In the genomic region with DNA sequence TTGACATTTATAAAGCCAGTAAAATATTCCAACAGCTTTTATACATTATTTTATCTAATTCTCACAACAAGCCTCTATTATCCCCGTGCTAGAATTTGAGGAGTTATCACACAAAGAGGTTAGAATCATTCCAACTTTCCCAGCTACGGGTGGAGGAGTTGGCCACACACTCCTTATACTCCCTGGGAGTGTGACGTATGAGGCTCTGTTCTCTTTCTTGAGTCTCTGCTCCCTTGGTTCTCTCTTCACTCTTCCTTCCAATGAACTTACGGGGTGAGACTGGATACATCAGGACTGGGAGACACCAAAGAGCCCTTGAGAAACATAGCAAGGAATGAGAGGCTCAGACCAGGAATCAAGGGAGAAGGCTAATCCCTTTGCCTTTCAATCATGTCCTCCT, we compare ENCODE assay signal across 23 cellular contexts.
A peak's percentile ranks its signal among the peaks of the same experiment; 100 is the strongest.
DNase-seq lines count a peak whose midpoint lies in the region; ATAC-seq and TF ChIP-seq lines count a peak whose summit lies in the region.
"Had no signal": no experiment of that assay in that cellular context is flagged by ENCODE, and none has a peak within 500 bp of the region (broad histone marks: within the 10 kb centered on the region; RNA-seq: fewer than 3 reads in every experiment).

No MANE protein-coding gene starts in this region.

- H3K4me1 ChIP-seq in CD4-positive, alpha-beta memory T cell (ENCODE audit: insufficient read depth, low read length): peaks cover 83% of the 10 kb centered on the region
- H3K4me1 ChIP-seq: HAP-1 had no signal

- no peak for TF ChIP-seq CTCF in nephron (IDR thresholded peaks at IDR 0.05; ENCODE audit: unreplicated experiment in 3 of 3)

- H3K27ac ChIP-seq in CD4-positive, alpha-beta memory T cell (ENCODE audit: low read depth, low read length): no peak overlapping the region
- H3K27ac ChIP-seq: tibial artery had no signal

- no peaks in the 10 kb centered on the region for H3K9me3 ChIP-seq in CD4-positive, alpha-beta memory T cell (ENCODE audit: control insufficient read depth in 1 of 2, low read length in 2 of 2)
- H3K9me3 ChIP-seq: BE2C, Caco-2, HAP-1, tibial artery had no signal

- no peak for DNase-seq in activated T-cell treated with anti-CD3 and anti-CD28 coated beads, Interleukin-2, amount 50 U/mL, for 72 hours
- no peak for DNase-seq in activated T-cell treated with anti-CD3 and anti-CD28 coated beads for 4 hours
- DNase-seq in CD4-positive, alpha-beta memory T cell: no peak
- no peak for DNase-seq in activated T-helper 1 cell treated with anti-CD3 and anti-CD28 coated beads, Interleukin-12 subunit alpha, Interleukin-12 subunit beta, Interleukin-2, Interleukin-4 antibody, amounts not matched to agents 30 ng/mL and 10 ng/mL and 1 ng/mL, durations not matched to agents 14 hours and 24 hours and 36 hours (ENCODE audit: low spot score)
- no peak for DNase-seq in NCI-H1092 treated with DMSO at 0.1 percent for 48 hours (lab: John Stamatoyannopoulos, UW)
- DNase-seq: ACHN; BE2C; Caco-2; cortex of kidney; hippocampal formation; mesendoderm; NCI-H1694; occipital lobe; SK-N-SH; stimulated activated CD8-positive, alpha-beta memory T cell treated with anti-CD3 and anti-CD28 coated beads, Interleukin-4, amount 100 ng/mL, for 48 hours; T1000; tibial artery had no signal

- POLR2A ChIA-PET in CD4-positive, alpha-beta memory T cell (lab: Charles Lee; ENCODE audit: partially characterized antibody): interaction anchor here (0.7 to 5.0 kb wide), 5 partner anchors 7 to 211 kb away, joined by 3 to 38 read pairs (median 5); no protein-coding TSS in a partner anchor

- intact Hi-C loops in CD4-positive, alpha-beta memory T cell (cut with micrococcal nuclease): no loop called here
- intact Hi-C loops in activated T-helper 1 cell treated with anti-CD3 and anti-CD28 coated beads, Interleukin-12 subunit alpha, Interleukin-12 subunit beta, Interleukin-2, Interleukin-4 antibody, amounts not matched to agents 30 ng/mL and 10 ng/mL and 1 ng/mL, durations not matched to agents 14 hours and 24 hours and 36 hours (cut with micrococcal nuclease): loop anchor here (1.0 kb wide), 1 partner anchor 9 kb away; no protein-coding TSS in a partner anchor

- CTCF ChIA-PET in CD4-positive, alpha-beta memory T cell (lab: Charles Lee; ENCODE audit: partially characterized antibody): interaction anchor here (1.3 to 1.8 kb wide), 3 partner anchors 8 to 16 kb away, joined by 5 to 7 read pairs (median 7); no protein-coding TSS in a partner anchor

- no peaks in the 10 kb centered on the region for H3K27me3 Mint-ChIP-seq in activated T-cell treated with anti-CD3 and anti-CD28 coated beads, Interleukin-2, amount 50 U/mL, for 72 hours (ENCODE audit: low read depth)
- no peaks in the 10 kb centered on the region for H3K27me3 Mint-ChIP-seq in CD4-positive, alpha-beta memory T cell
- H3K27me3 Mint-ChIP-seq in activated T-helper 1 cell treated with anti-CD3 and anti-CD28 coated beads, Interleukin-12 subunit alpha, Interleukin-12 subunit beta, Interleukin-2, Interleukin-4 antibody, amounts not matched to agents 30 ng/mL and 10 ng/mL and 1 ng/mL, durations not matched to agents 14 hours and 24 hours and 36 hours (ENCODE audit: insufficient read depth): no peaks in the 10 kb centered on the region
- H3K27me3 Mint-ChIP-seq in nephron (ENCODE audit: low read depth): peaks cover 9% of the 10 kb centered on the region
- H3K27me3 Mint-ChIP-seq: activated naive CD4-positive, alpha-beta T cell treated with anti-CD3 and anti-CD28 coated beads, Interleukin-2, amount 50 U/mL, for 24 hours had no signal

- H3K27me3 ChIP-seq in CD4-positive, alpha-beta memory T cell (ENCODE audit: insufficient read depth, low read length): no peaks in the 10 kb centered on the region
- H3K27me3 ChIP-seq: BE2C had no signal

- no peaks in the 10 kb centered on the region for H3K36me3 ChIP-seq in CD4-positive, alpha-beta memory T cell (ENCODE audit: insufficient read depth, low read length)
- H3K36me3 ChIP-seq: BE2C, HAP-1, tibial artery had no signal

- H3K4me3 ChIP-seq in CD4-positive, alpha-beta memory T cell (ENCODE audit: low read length in 2 of 2): no peak overlapping the region
- H3K4me3 ChIP-seq: HAP-1, skin epidermis, tibial artery had no signal

- H3K27ac Mint-ChIP-seq in activated T-cell treated with anti-CD3 and anti-CD28 coated beads, Interleukin-2, amount 50 U/mL, for 72 hours: peak overlapping the region; percentile 8
- H3K27ac Mint-ChIP-seq in CD4-positive, alpha-beta memory T cell: peak overlapping the region; percentile 6 to 88 (median 71)
- peak overlapping the region; percentile 92 for H3K27ac Mint-ChIP-seq in activated T-helper 1 cell treated with anti-CD3 and anti-CD28 coated beads, Interleukin-12 subunit alpha, Interleukin-12 subunit beta, Interleukin-2, Interleukin-4 antibody, amounts not matched to agents 30 ng/mL and 10 ng/mL and 1 ng/mL, durations not matched to agents 14 hours and 24 hours and 36 hours
- H3K27ac Mint-ChIP-seq in nephron: peak overlapping the region; percentile 6 to 84 (median 30)

- peaks cover 44% of the 10 kb centered on the region for H3K4me1 Mint-ChIP-seq in activated T-cell treated with anti-CD3 and anti-CD28 coated beads, Interleukin-2, amount 50 U/mL, for 72 hours (ENCODE audit: low read depth)
- H3K4me1 Mint-ChIP-seq in CD4-positive, alpha-beta memory T cell: peaks cover 39 to 65% (median 56%) of the 10 kb centered on the region in 4 donors
- no peaks in the 10 kb centered on the region for H3K4me1 Mint-ChIP-seq in activated T-helper 1 cell treated with anti-CD3 and anti-CD28 coated beads, Interleukin-12 subunit alpha, Interleukin-12 subunit beta, Interleukin-2, Interleukin-4 antibody, amounts not matched to agents 30 ng/mL and 10 ng/mL and 1 ng/mL, durations not matched to agents 14 hours and 24 hours and 36 hours (ENCODE audit: low read depth)
- peaks cover 28% of the 10 kb centered on the region for H3K4me1 Mint-ChIP-seq in nephron

- H3K36me3 Mint-ChIP-seq in activated T-cell treated with anti-CD3 and anti-CD28 coated beads, Interleukin-2, amount 50 U/mL, for 72 hours (ENCODE audit: insufficient read depth in 2 of 2): peaks cover 8 to 9% of the 10 kb centered on the region in 2 donors
- H3K36me3 Mint-ChIP-seq in CD4-positive, alpha-beta memory T cell: peaks cover 4 to 17% of the 10 kb centered on the region in 2 donors
- H3K36me3 Mint-ChIP-seq in activated T-helper 1 cell treated with anti-CD3 and anti-CD28 coated beads, Interleukin-12 subunit alpha, Interleukin-12 subunit beta, Interleukin-2, Interleukin-4 antibody, amounts not matched to agents 30 ng/mL and 10 ng/mL and 1 ng/mL, durations not matched to agents 14 hours and 24 hours and 36 hours (ENCODE audit: low read depth): peaks cover 30% of the 10 kb centered on the region
- H3K36me3 Mint-ChIP-seq in nephron (ENCODE audit: low read depth): no peaks in the 10 kb centered on the region

- no peak for ATAC-seq in activated T-cell treated with anti-CD3 and anti-CD28 coated beads, Interleukin-2, amount 50 U/mL, for 72 hours (replicated peaks in 1 of 2)
- ATAC-seq in HG02763 (IDR thresholded peaks at IDR 0.05; ENCODE audit: unreplicated experiment): no peak
- ATAC-seq: left lobe of liver had no signal

- peaks cover 3% of the 10 kb centered on the region in 2 donors for H3K9me3 Mint-ChIP-seq in activated T-cell treated with anti-CD3 and anti-CD28 coated beads, Interleukin-2, amount 50 U/mL, for 72 hours
- H3K9me3 Mint-ChIP-seq in CD4-positive, alpha-beta memory T cell: peaks cover 0 to 2% (median 0%) of the 10 kb centered on the region in 8 donors
- peaks cover under 1% of the 10 kb centered on the region for H3K9me3 Mint-ChIP-seq in activated T-helper 1 cell treated with anti-CD3 and anti-CD28 coated beads, Interleukin-12 subunit alpha, Interleukin-12 subunit beta, Interleukin-2, Interleukin-4 antibody, amounts not matched to agents 30 ng/mL and 10 ng/mL and 1 ng/mL, durations not matched to agents 14 hours and 24 hours and 36 hours
- peaks cover 2% of the 10 kb centered on the region for H3K9me3 Mint-ChIP-seq in nephron
- H3K9me3 Mint-ChIP-seq: activated naive CD4-positive, alpha-beta T cell treated with anti-CD3 and anti-CD28 coated beads, Interleukin-2, amount 50 U/mL, for 24 hours had no signal

- H3K4me3 Mint-ChIP-seq in activated T-cell treated with anti-CD3 and anti-CD28 coated beads, Interleukin-2, amount 50 U/mL, for 72 hours: peak overlapping the region in 1 of 2 donors; percentile 41
- peak overlapping the region in 4 of 8 donors; percentile 2 to 62 (median 30) for H3K4me3 Mint-ChIP-seq in CD4-positive, alpha-beta memory T cell
- peak overlapping the region; percentile 46 for H3K4me3 Mint-ChIP-seq in activated T-helper 1 cell treated with anti-CD3 and anti-CD28 coated beads, Interleukin-12 subunit alpha, Interleukin-12 subunit beta, Interleukin-2, Interleukin-4 antibody, amounts not matched to agents 30 ng/mL and 10 ng/mL and 1 ng/mL, durations not matched to agents 14 hours and 24 hours and 36 hours
- no peak overlapping the region for H3K4me3 Mint-ChIP-seq in nephron
- H3K4me3 Mint-ChIP-seq: activated naive CD4-positive, alpha-beta T cell treated with anti-CD3 and anti-CD28 coated beads, Interleukin-2, amount 50 U/mL, for 24 hours had no signal

Comparison
In these comparisons a context has a peak if more than half of its experiments do, and no peak if none do; other contexts are left out.
1. H3K27ac Mint-ChIP-seq: peak in every context shown above with its lines; median percentile 92 in activated T-helper 1 cell treated with anti-CD3 and anti-CD28 coated beads, Interleukin-12 subunit alpha, Interleukin-12 subunit beta, Interleukin-2, Interleukin-4 antibody, amounts not matched to agents 30 ng/mL and 10 ng/mL and 1 ng/mL, durations not matched to agents 14 hours and 24 hours and 36 hours; 71 in CD4-positive, alpha-beta memory T cell; 30 in nephron; 8 in activated T-cell treated with anti-CD3 and anti-CD28 coated beads, Interleukin-2, amount 50 U/mL, for 72 hours.